ENCODE assay signal across 23 cellular contexts in the genomic region with DNA sequence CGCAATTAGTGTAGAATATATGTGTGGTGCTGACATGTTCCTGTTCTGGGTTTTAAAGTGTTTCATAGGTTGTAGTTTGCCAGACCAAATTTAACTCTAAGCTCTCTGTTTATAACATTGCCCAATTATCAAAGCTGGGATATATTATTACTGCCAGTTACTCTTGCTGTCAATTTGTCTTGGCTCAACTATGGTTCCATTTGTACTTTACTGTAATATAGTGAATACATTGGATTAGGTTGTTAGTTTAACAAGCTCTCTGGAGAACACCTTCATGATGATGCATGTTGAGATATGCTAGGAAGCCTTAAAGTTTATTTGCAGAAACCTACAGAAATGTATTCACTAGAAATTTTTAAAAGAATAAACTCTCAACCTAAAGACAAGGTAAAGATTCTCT.
"Had no signal": no experiment of that assay in that cellular context is flagged by ENCODE, and none has a peak within 500 bp of the region (broad histone marks: within the 10 kb centered on the region; RNA-seq: fewer than 3 reads in every experiment).

No MANE protein-coding gene starts in this region.

- FAIRE-seq: endometrium, keratinocyte, pancreas, urothelium cell line had no signal

- H3K9me3 ChIP-seq: gastrocnemius medialis, mucosa of descending colon, neutrophil, pancreas, thoracic aorta, tibial nerve, upper lobe of left lung had no signal

- H3K27me3 ChIP-seq: gastrocnemius medialis, neutrophil, pancreas, tibial nerve, upper lobe of left lung had no signal

- H3K36me3 ChIP-seq: pancreas, thoracic aorta had no signal

- H3K9me3 Mint-ChIP-seq: naive B cell; natural killer cell treated with Interleukin-12 subunit alpha and Interleukin-12 subunit beta and Interleukin-15 and Interleukin-18, amount 100 ng/mL, for 72 hours; stimulated activated naive CD8-positive, alpha-beta T cell treated with anti-CD3 and anti-CD28 coated beads, Interleukin-15, Interleukin-2, amounts not matched to agents 100 ng/mL and 50 ng/mL, for 24 hours had no signal

- H3K27ac ChIP-seq: coronary artery, gastrocnemius medialis, neutrophil, thoracic aorta, tibial nerve, upper lobe of left lung had no signal

- H3K4me3 ChIP-seq: coronary artery, gastrocnemius medialis, mucosa of descending colon, pancreas, thoracic aorta, tibial nerve, upper lobe of left lung had no signal

- ATAC-seq: gastrocnemius medialis; mucosa of descending colon; natural killer cell treated with Interleukin-12 subunit alpha and Interleukin-12 subunit beta and Interleukin-15 and Interleukin-18, amount 100 ng/mL, for 72 hours; sciatic nerve; stimulated activated naive B cell treated with anti-CD40 and anti-IgM and Interleukin-4, amounts not matched to agents 10 μg/mL and 1 μg/mL and 100 μg/mL, for 72 hours had no signal

- H3K27me3 Mint-ChIP-seq: naive B cell; natural killer cell treated with Interleukin-12 subunit alpha and Interleukin-12 subunit beta and Interleukin-15 and Interleukin-18, amount 100 ng/mL, for 72 hours; stimulated activated naive B cell treated with anti-CD40 and anti-IgM and Interleukin-4, amounts not matched to agents 10 μg/mL and 1 μg/mL and 100 μg/mL, for 72 hours; stimulated activated naive CD8-positive, alpha-beta T cell treated with anti-CD3 and anti-CD28 coated beads, Interleukin-15, Interleukin-2, amounts not matched to agents 100 ng/mL and 50 ng/mL, for 24 hours had no signal

- H3K4me3 Mint-ChIP-seq: mesothelial cell of epicardium; naive B cell; natural killer cell treated with Interleukin-12 subunit alpha and Interleukin-12 subunit beta and Interleukin-15 and Interleukin-18, amount 100 ng/mL, for 72 hours; neural crest cell; stimulated activated naive B cell treated with anti-CD40 and anti-IgM and Interleukin-4, amounts not matched to agents 10 μg/mL and 1 μg/mL and 100 μg/mL, for 72 hours; stimulated activated naive CD8-positive, alpha-beta T cell treated with anti-CD3 and anti-CD28 coated beads, Interleukin-15, Interleukin-2, amounts not matched to agents 100 ng/mL and 50 ng/mL, for 24 hours had no signal

- H3K36me3 Mint-ChIP-seq: natural killer cell treated with Interleukin-12 subunit alpha and Interleukin-12 subunit beta and Interleukin-15 and Interleukin-18, amount 100 ng/mL, for 72 hours had no signal

- DNase-seq: dermis blood vessel endothelial cell; effector memory CD4-positive, alpha-beta T cell; erythroblast; gastrocnemius medialis; head of caudate nucleus; mucosa of descending colon; naive B cell; pancreas; stimulated activated CD4-positive, alpha-beta T cell treated with anti-CD3 and anti-CD28 coated beads, Interleukin-2, amount 100 ng/mL, for 24 hours; stimulated activated naive B cell treated with anti-CD40 and anti-IgM and Interleukin-4, amounts not matched to agents 10 μg/mL and 1 μg/mL and 100 μg/mL, for 72 hours; upper lobe of left lung had no signal

- H3K27ac Mint-ChIP-seq: natural killer cell treated with Interleukin-12 subunit alpha and Interleukin-12 subunit beta and Interleukin-15 and Interleukin-18, amount 100 ng/mL, for 72 hours; stimulated activated naive B cell treated with anti-CD40 and anti-IgM and Interleukin-4, amounts not matched to agents 10 μg/mL and 1 μg/mL and 100 μg/mL, for 72 hours; stimulated activated naive CD8-positive, alpha-beta T cell treated with anti-CD3 and anti-CD28 coated beads, Interleukin-15, Interleukin-2, amounts not matched to agents 100 ng/mL and 50 ng/mL, for 24 hours had no signal
